In the genomic region with DNA sequence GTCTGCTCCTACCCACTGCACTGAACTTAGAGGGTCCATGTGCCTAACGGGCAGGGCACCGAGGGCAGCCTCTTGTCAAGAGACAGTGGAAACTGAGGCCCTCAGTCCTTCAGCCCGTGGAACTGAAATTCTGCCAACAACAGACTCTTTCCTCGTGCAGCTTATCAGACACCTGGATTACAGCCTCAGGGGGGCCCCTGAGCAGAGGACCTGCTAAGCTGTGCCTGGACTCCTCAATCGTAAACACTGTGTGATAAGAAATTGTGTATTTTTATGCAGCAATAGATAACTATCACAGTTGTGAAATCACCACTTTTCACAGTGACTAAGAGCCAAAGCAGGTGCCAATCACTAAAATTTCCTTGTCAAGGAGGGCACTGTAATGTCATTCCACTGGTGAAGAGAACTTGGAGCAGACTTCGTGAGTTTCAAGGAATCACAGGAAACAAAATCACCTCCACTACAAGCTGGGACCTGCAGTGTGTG, we compare ENCODE assay signal across 26 cellular contexts. TPM values are rescaled to one million over a fixed set of nuclear protein-coding genes. Genes with fewer than 3 reads are reported as not detected.
DNase-seq lines count a peak whose midpoint lies in the region; ATAC-seq and TF ChIP-seq lines count a peak whose summit lies in the region.
"Had no signal": no experiment of that assay in that cellular context is flagged by ENCODE, and none has a peak within 500 bp of the region (broad histone marks: within the 10 kb centered on the region; RNA-seq: fewer than 3 reads in every experiment).

No MANE protein-coding gene starts in this region.

- no peaks in the 10 kb centered on the region for H3K27me3 ChIP-seq in cardiac muscle cell
- no peaks in the 10 kb centered on the region for H3K27me3 ChIP-seq in WERI-Rb-1 (ENCODE audit: insufficient read depth, low read depth, severe bottlenecking)
- H3K27me3 ChIP-seq: BLaER1 treated with 17β-estradiol and CSF1 and Interleukin-3, amounts not matched to agents 10 nM and 100 nM; SJCRH30 had no signal

- H3K9me3 ChIP-seq in cardiac muscle cell (ENCODE audit: low read depth) = no peaks in the 10 kb centered on the region
- H3K9me3 ChIP-seq in WERI-Rb-1 (ENCODE audit: severe bottlenecking) = no peaks in the 10 kb centered on the region
- H3K9me3 ChIP-seq: Peyer's patch, SJCRH30 had no signal

- H3K27ac ChIP-seq in cardiac muscle cell = peak overlapping the region; percentile 27
- no peak overlapping the region for H3K27ac ChIP-seq in WERI-Rb-1
- H3K27ac ChIP-seq: 22Rv1; BLaER1 treated with 17β-estradiol and CSF1 and Interleukin-3, amounts not matched to agents 10 nM and 100 nM; GM23248; Peyer's patch; SJCRH30 had no signal

- H3K36me3 ChIP-seq in cardiac muscle cell = no peaks in the 10 kb centered on the region
- no peaks in the 10 kb centered on the region for H3K36me3 ChIP-seq in WERI-Rb-1
- H3K36me3 ChIP-seq: BLaER1 treated with 17β-estradiol and CSF1 and Interleukin-3, amounts not matched to agents 10 nM and 100 nM; Peyer's patch; SJCRH30 had no signal

- TF ChIP-seq CTCF in cardiac muscle cell (IDR thresholded peaks at IDR 0.05; ENCODE audit: low read depth, low read length) = no peak
- TF ChIP-seq CTCF in WERI-Rb-1 (IDR thresholded peaks at IDR 0.05; ENCODE audit: low read depth, low read length) = no peak
- no peak for TF ChIP-seq CTCF in epithelial cell of esophagus (IDR thresholded peaks at IDR 0.05; ENCODE audit: insufficient read depth, low read depth, low read length, missing control alignments)

- H3K4me3 ChIP-seq in cardiac muscle cell (no peak overlapping the region), WERI-Rb-1 (ENCODE audit: low read depth, low read length) (no peak overlapping the region), epithelial cell of esophagus (ENCODE audit: low read length) (no peak overlapping the region)
- H3K4me3 ChIP-seq: BLaER1 treated with 17β-estradiol and CSF1 and Interleukin-3, amounts not matched to agents 10 nM and 100 nM; GM23248; Peyer's patch; SJCRH30 had no signal

- no peak for ATAC-seq in left cardiac atrium

- H3K4me1 ChIP-seq in cardiac muscle cell (ENCODE audit: low read depth) = peaks cover 11% of the 10 kb centered on the region
- H3K4me1 ChIP-seq: BLaER1 treated with 17β-estradiol and CSF1 and Interleukin-3, amounts not matched to agents 10 nM and 100 nM; Peyer's patch; SJCRH30 had no signal

- DNase-seq in cardiac muscle cell (ENCODE audit: low read depth in 1 of 2, low spot score in 1 of 2) (no peak), left cardiac atrium (no peak), WERI-Rb-1 (peak; percentile 40), epithelial cell of esophagus (ENCODE audit: low read depth) (peak; percentile 11), COLO829 (ENCODE audit: low spot score) (no peak), foreskin melanocyte (no peak), DMS114 treated with DMSO at 0.1 percent for 48 hours (lab: John Stamatoyannopoulos, UW; ENCODE audit: unreplicated experiment) (no peak), NCI-H510A (lab: John Stamatoyannopoulos, UW) (no peak)
- DNase-seq: Calu3; CD4-positive, alpha-beta memory T cell; DMS53; GDM1; GM23248; HCEC 1CT; KBM-7; NCI-H1092; NCI-H1436 treated with DMSO at 0.1 percent for 48 hours; NCI-H2029; NCI-H226; NCI-H524; NCI-H774; NK-92 treated with Interleukin-12 subunit alpha and Interleukin-12 subunit beta, amount 100 ng/mL, for 24 hours; Peyer's patch; SJCRH30 had no signal

- intact Hi-C loops in left cardiac atrium (cut with DNase I) = no loop called here

RNA-seq across cellular contexts. Expression of a gene that starts 33.4 kb away (rescaled TPM):
- total RNA-seq in cardiac muscle cell (29.0 and 33.9 TPM in 2 replicates), left cardiac atrium (under 1 TPM in 1 of 2 donors, not detected in 1; 0.21 TPM)
- polyA plus RNA-seq in cardiac muscle cell = 60.9 and 65.5 TPM in 2 replicates
- total RNA-seq: CD4-positive, alpha-beta memory T cell; GM23248 had no signal
- polyA plus RNA-seq: CD4-positive, alpha-beta memory T cell had no signal

Comparison
In these comparisons a context has a peak if more than half of its experiments do, and no peak if none do; other contexts are left out.
1. RNA of a gene that starts 33.4 kb away (total RNA-seq): 29.0 to 33.9 TPM in cardiac muscle cell; 0.21 TPM in left cardiac atrium; every median in the first group is over 10 times any median in the second.
2. DNase-seq: peak in WERI-Rb-1 (single experiment) and epithelial cell of esophagus (single experiment); none in cardiac muscle cell (0 of 2), left cardiac atrium (single experiment), COLO829 (single experiment), foreskin melanocyte (single experiment), DMS114 treated with DMSO at 0.1 percent for 48 hours (single experiment) and NCI-H510A (single experiment).